10 cellular contexts compared by ENCODE assay signal in genomic region chr2:175187378-175187777, GRCh38. TPM values are rescaled to one million over a fixed set of nuclear protein-coding genes. Genes with fewer than 3 reads are reported as not detected.
DNase-seq lines count a peak whose midpoint lies in the region; ATAC-seq and FAIRE-seq lines count a peak whose summit lies in the region.
"Had no signal": no experiment of that assay in that cellular context is flagged by ENCODE, and none has a peak within 500 bp of the region (broad histone marks: within the 10 kb centered on the region; RNA-seq: fewer than 3 reads in every experiment).

No MANE protein-coding gene starts in this region.

- H3K36me3 ChIP-seq in CD4-positive, alpha-beta memory T cell (ENCODE audit: insufficient read depth, low read length) = no peaks in the 10 kb centered on the region
- H3K36me3 ChIP-seq in Karpas-422 (ENCODE audit: insufficient read depth, low read length) = no peaks in the 10 kb centered on the region

- DNase-seq in CD4-positive, alpha-beta memory T cell = peak in 4 of 5 donors; percentile 15 to 38 (median 18)
- DNase-seq in GM19239 (ENCODE audit: insufficient read length, low spot score) = no peak
- DNase-seq in Karpas-422 = peak; percentile 75
- DNase-seq in effector memory CD8-positive, alpha-beta T cell = no peak
- no peak for DNase-seq in DMS114 treated with DMSO at 0.1 percent for 48 hours (lab: John Stamatoyannopoulos, UW; ENCODE audit: unreplicated experiment)
- DNase-seq in SHP77 (lab: John Stamatoyannopoulos, UW) = no peak
- DNase-seq in activated T-cell treated with anti-CD3 and anti-CD28 coated beads for 4 hours = no peak

- H3K4me1 Mint-ChIP-seq in CD4-positive, alpha-beta memory T cell = peaks cover 0 to under 1% (median 0%) of the 10 kb centered on the region in 4 donors
- H3K4me1 Mint-ChIP-seq in effector memory CD8-positive, alpha-beta T cell (ENCODE audit: low read depth in 2 of 2) = peaks cover 0 to 2% of the 10 kb centered on the region in 2 donors
- H3K4me1 Mint-ChIP-seq: IgD-negative memory B cell had no signal

- no peaks in the 10 kb centered on the region for H3K36me3 Mint-ChIP-seq in CD4-positive, alpha-beta memory T cell
- H3K36me3 Mint-ChIP-seq in effector memory CD8-positive, alpha-beta T cell (ENCODE audit: insufficient read depth) = no peaks in the 10 kb centered on the region

- H3K9me3 ChIP-seq in CD4-positive, alpha-beta memory T cell (ENCODE audit: control insufficient read depth in 1 of 2, low read length in 2 of 2) = no peaks in the 10 kb centered on the region
- no peaks in the 10 kb centered on the region for H3K9me3 ChIP-seq in Karpas-422 (ENCODE audit: low read length)

- peaks cover 0 to 6% (median 3%) of the 10 kb centered on the region in 8 donors for H3K9me3 Mint-ChIP-seq in CD4-positive, alpha-beta memory T cell
- H3K9me3 Mint-ChIP-seq in effector memory CD8-positive, alpha-beta T cell = no peaks in the 10 kb centered on the region

- H3K79me2 ChIP-seq in Karpas-422 (ENCODE audit: low read length) = no peaks in the 10 kb centered on the region

- H3K4me1 ChIP-seq in CD4-positive, alpha-beta memory T cell (ENCODE audit: insufficient read depth, low read length) = no peaks in the 10 kb centered on the region
- peaks cover 3% of the 10 kb centered on the region for H3K4me1 ChIP-seq in Karpas-422 (ENCODE audit: low read length)

- intact Hi-C loops in CD4-positive, alpha-beta memory T cell (cut with micrococcal nuclease) = loop anchor here (10.0 kb wide), 1 partner anchor 153 kb away; no protein-coding TSS in a partner anchor

- H2AFZ ChIP-seq in Karpas-422 (ENCODE audit: low read length) = no peak overlapping the region

- H3K4me3 Mint-ChIP-seq in CD4-positive, alpha-beta memory T cell = no peak overlapping the region
- no peak overlapping the region for H3K4me3 Mint-ChIP-seq in effector memory CD8-positive, alpha-beta T cell

- CTCF ChIA-PET in CD4-positive, alpha-beta memory T cell (lab: Charles Lee; ENCODE audit: partially characterized antibody) = interaction anchor here (0.6 to 1.4 kb wide), 2 partner anchors 60 to 77 kb away, joined by 3 to 4 read pairs; no protein-coding TSS in a partner anchor

- H3K27ac ChIP-seq in CD4-positive, alpha-beta memory T cell (ENCODE audit: low read depth, low read length) = no peak overlapping the region
- no peak overlapping the region for H3K27ac ChIP-seq in Karpas-422 (ENCODE audit: low read length)
- H3K27ac ChIP-seq: epithelial cell of prostate had no signal

- H3K27me3 Mint-ChIP-seq in CD4-positive, alpha-beta memory T cell = peaks cover 8 to 15% of the 10 kb centered on the region in 2 donors
- H3K27me3 Mint-ChIP-seq in effector memory CD8-positive, alpha-beta T cell = peaks cover 29 to 33% of the 10 kb centered on the region in 2 donors

- peak; percentile 54 for ATAC-seq in effector memory CD8-positive, alpha-beta T cell (replicated peaks)
- ATAC-seq in HG03457 (IDR thresholded peaks at IDR 0.05; ENCODE audit: unreplicated experiment) = no peak

- H3K4me3 ChIP-seq in CD4-positive, alpha-beta memory T cell (ENCODE audit: low read length in 2 of 2) = no peak overlapping the region
- H3K4me3 ChIP-seq in Karpas-422 (ENCODE audit: low read length) = no peak overlapping the region

- H3K9ac ChIP-seq in Karpas-422 (ENCODE audit: low read length) = no peak overlapping the region

- H3K27ac Mint-ChIP-seq in CD4-positive, alpha-beta memory T cell = no peak overlapping the region
- H3K27ac Mint-ChIP-seq in effector memory CD8-positive, alpha-beta T cell = no peak overlapping the region
- H3K27ac Mint-ChIP-seq: IgD-negative memory B cell had no signal

- FAIRE-seq in GM19239 (lab: Jason Lieb, UNC) = peak; percentile 4

- no peaks in the 10 kb centered on the region for H3K27me3 ChIP-seq in CD4-positive, alpha-beta memory T cell (ENCODE audit: insufficient read depth, low read length)
- H3K27me3 ChIP-seq in Karpas-422 (ENCODE audit: low read length) = no peaks in the 10 kb centered on the region

- H3K4me2 ChIP-seq in Karpas-422 (ENCODE audit: low read depth, low read length, poor library complexity, severe bottlenecking) = no peak overlapping the region

- no peaks in the 10 kb centered on the region for H4K20me1 ChIP-seq in Karpas-422 (ENCODE audit: insufficient read depth, low read depth, low read length)

- POLR2A ChIA-PET in CD4-positive, alpha-beta memory T cell (lab: Charles Lee; ENCODE audit: partially characterized antibody) = no interaction called here

- H3K9me2 ChIP-seq in Karpas-422 (replicated peaks; ENCODE audit: insufficient read depth, low read length) = no peaks in the 10 kb centered on the region; the same call in 1 of the 2 replicates

RNA-seq across cellular contexts. Expression of gene ATP5MC3, which starts 5.9 kb away (rescaled TPM):
- total RNA-seq in CD4-positive, alpha-beta memory T cell = 10 to 100 TPM; 77.0 to 81.3 TPM
- polyA plus RNA-seq in CD4-positive, alpha-beta memory T cell = 100 to 1,000 TPM; 315 to 401 TPM
- 211 and 403 TPM in 2 replicates for total RNA-seq in Karpas-422 (2014; rRNA removed; shearing (Covaris generic); ENCODE audit: low replicate concordance)

RNA-seq across cellular contexts. Expression of gene ATF2, which starts 19.4 kb away (rescaled TPM):
- total RNA-seq in CD4-positive, alpha-beta memory T cell = 10 to 100 TPM; 66.1 to 67.4 TPM
- 10 to 100 TPM; 26.2 to 40.2 TPM for polyA plus RNA-seq in CD4-positive, alpha-beta memory T cell
- 27.5 and 83.4 TPM in 2 replicates for total RNA-seq in Karpas-422 (2014; rRNA removed; shearing (Covaris generic); ENCODE audit: low replicate concordance)

Comparison
In these comparisons a context has a peak if more than half of its experiments do, and no peak if none do; other contexts are left out.
1. DNase-seq: peak in CD4-positive, alpha-beta memory T cell (4 of 5) and Karpas-422 (single experiment); none in GM19239 (single experiment), effector memory CD8-positive, alpha-beta T cell (0 of 3), DMS114 treated with DMSO at 0.1 percent for 48 hours (single experiment), SHP77 (0 of 2) and activated T-cell treated with anti-CD3 and anti-CD28 coated beads for 4 hours (single experiment).